Comparison of ENCODE assay signal across 25 cellular contexts in the genomic region with DNA sequence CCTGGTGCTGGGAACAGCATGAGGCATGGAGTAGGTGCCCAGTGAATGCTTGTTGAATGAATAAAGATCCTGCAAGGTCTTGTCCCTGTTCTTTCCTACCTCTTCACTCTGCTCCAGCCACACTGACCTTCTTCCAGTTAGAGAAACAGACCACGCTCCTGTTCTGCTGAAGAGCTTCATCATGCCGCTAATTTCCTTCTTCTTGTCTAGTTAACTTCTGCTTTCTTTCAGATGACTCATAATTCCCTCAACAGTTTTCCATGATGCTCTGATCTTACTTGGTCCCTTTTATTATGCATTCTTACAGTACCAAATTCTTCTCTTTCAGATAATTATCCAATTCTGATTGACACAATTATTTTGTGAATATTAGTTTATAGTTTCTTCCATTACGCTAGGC. TPM values are rescaled to one million over a fixed set of nuclear protein-coding genes. Genes with fewer than 3 reads are reported as not detected.
"Had no signal": no experiment of that assay in that cellular context is flagged by ENCODE, and none has a peak within 500 bp of the region (broad histone marks: within the 10 kb centered on the region; RNA-seq: fewer than 3 reads in every experiment).

No MANE protein-coding gene starts in this region.

- H3K4me1 Mint-ChIP-seq: activated naive CD8-positive, alpha-beta T cell treated with anti-CD3 and anti-CD28 coated beads, Interleukin-2, amount 10 ng/mL, durations not matched to agents 7 days and 5 days; naive B cell; neural progenitor cell had no signal

- H3K9me3 Mint-ChIP-seq: activated T-cell treated with anti-CD3 and anti-CD28 coated beads, Interleukin-2, amount 50 U/mL, for 24 hours; activated T-helper 2 cell treated with anti-CD3 and anti-CD28 coated beads, Interferon-gamma antibody, Interleukin-2, Interleukin-4, amounts not matched to agents 10 μg/mL and 5 μg/mL and 100 μg/mL, durations not matched to agents 14 hours and 24 hours and 36 hours; memory B cell; neural progenitor cell had no signal

- H3K36me3 Mint-ChIP-seq: activated naive CD8-positive, alpha-beta T cell treated with anti-CD3 and anti-CD28 coated beads, Interleukin-2, amount 10 ng/mL, durations not matched to agents 7 days and 5 days; memory B cell; neural progenitor cell had no signal

- H3K27ac Mint-ChIP-seq: activated CD8-positive, alpha-beta T cell treated with anti-CD3 and anti-CD28 coated beads, Interleukin-2, amount 10 ng/mL, durations not matched to agents 7 days and 5 days; activated naive CD8-positive, alpha-beta T cell treated with anti-CD3 and anti-CD28 coated beads, Interleukin-2, amount 10 ng/mL, durations not matched to agents 7 days and 5 days; activated T-cell treated with anti-CD3 and anti-CD28 coated beads, Interleukin-2, amount 50 U/mL, for 24 hours; activated T-helper 2 cell treated with anti-CD3 and anti-CD28 coated beads, Interferon-gamma antibody, Interleukin-2, Interleukin-4, amounts not matched to agents 10 μg/mL and 5 μg/mL and 100 μg/mL, durations not matched to agents 14 hours and 24 hours and 36 hours; memory B cell; naive B cell; neural progenitor cell; progenitor cell of endocrine pancreas had no signal

- H3K4me3 Mint-ChIP-seq: activated CD8-positive, alpha-beta T cell treated with anti-CD3 and anti-CD28 coated beads, Interleukin-2, amount 10 ng/mL, durations not matched to agents 7 days and 5 days; activated naive CD8-positive, alpha-beta T cell treated with anti-CD3 and anti-CD28 coated beads, Interleukin-2, amount 10 ng/mL, durations not matched to agents 7 days and 5 days; activated T-cell treated with anti-CD3 and anti-CD28 coated beads, Interleukin-2, amount 50 U/mL, for 24 hours; memory B cell; naive B cell; neural progenitor cell had no signal

- ATAC-seq: activated CD8-positive, alpha-beta T cell treated with anti-CD3 and anti-CD28 coated beads, Interleukin-2, amount 10 ng/mL, durations not matched to agents 7 days and 5 days; mucosa of descending colon had no signal

- DNase-seq: activated CD4-positive, alpha-beta T cell treated with anti-CD3 and anti-CD28 coated beads for 48 hours; activated CD4-positive, CD25-positive, alpha-beta regulatory T cell; activated CD8-positive, alpha-beta T cell treated with anti-CD3 and anti-CD28 coated beads, Interleukin-2, amount 10 ng/mL, durations not matched to agents 7 days and 5 days; activated naive CD4-positive, alpha-beta T cell treated with Interleukin-2 at 50 U/mL for 16 hours; activated naive CD8-positive, alpha-beta T cell treated with anti-CD3 and anti-CD28 coated beads, Interleukin-2, amount 10 ng/mL, durations not matched to agents 7 days and 5 days; activated T-cell treated with anti-CD3 and anti-CD28 coated beads, Interleukin-2, amount 50 U/mL, for 24 hours; amygdala; dermis blood vessel endothelial cell; effector memory CD4-positive, alpha-beta T cell; esophagus squamous epithelium; mucosa of descending colon; naive B cell; stimulated activated CD4-positive, alpha-beta T cell treated with anti-CD3 and anti-CD28 coated beads, Interleukin-12 subunit alpha, Interleukin-12 subunit beta, amount 100 ng/mL, for 4 hours; stimulated activated CD4-positive, alpha-beta T cell treated with anti-CD3 and anti-CD28 coated beads, Interleukin-1b, Interleukin-23, amount 100 ng/mL, for 48 hours; stomach; trophoblast cell had no signal

RNA-seq across cellular contexts. Expression of gene C1QL3, which starts 59.5 kb away (rescaled TPM):
- total RNA-seq: activated CD8-positive, alpha-beta T cell treated with anti-CD3 and anti-CD28 coated beads, Interleukin-2, amount 10 ng/mL, durations not matched to agents 7 days and 5 days; activated naive CD8-positive, alpha-beta T cell treated with anti-CD3 and anti-CD28 coated beads, Interleukin-2, amount 10 ng/mL, durations not matched to agents 7 days and 5 days; cardiac septum; esophagus squamous epithelium; liver; osteoblast; right atrium auricular region; vagina had no signal
